In the genomic region with DNA sequence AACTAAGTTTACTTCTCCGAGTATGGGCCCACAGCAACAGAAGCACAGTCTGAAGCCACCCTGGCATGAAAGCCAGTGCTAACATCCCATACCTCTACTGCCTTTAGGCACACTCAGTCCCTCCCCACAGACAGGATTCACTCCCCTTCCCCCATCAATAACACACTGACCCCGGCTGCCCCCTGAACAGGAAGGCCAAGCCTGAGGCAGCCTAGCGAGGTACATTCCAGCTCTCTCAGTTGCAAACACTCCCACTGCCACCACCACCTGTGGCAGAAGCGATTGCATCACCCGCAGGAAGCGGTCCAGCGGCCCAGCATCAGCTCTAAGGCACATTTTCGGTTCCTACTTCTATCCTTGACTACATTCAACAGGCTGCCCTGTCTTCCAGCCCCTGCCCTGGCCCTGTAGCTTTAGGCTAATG, we compare ENCODE assay signal across 8 cellular contexts. TPM values are rescaled to one million over a fixed set of nuclear protein-coding genes. Genes with fewer than 3 reads are reported as not detected.
DNase-seq lines count a peak whose midpoint lies in the region; ATAC-seq and TF ChIP-seq lines count a peak whose summit lies in the region.
"Had no signal": no experiment of that assay in that cellular context is flagged by ENCODE, and none has a peak within 500 bp of the region (broad histone marks: within the 10 kb centered on the region; RNA-seq: fewer than 3 reads in every experiment).

No MANE protein-coding gene starts in this region.

- H3K4me1 Mint-ChIP-seq in activated T-cell treated with anti-CD3 and anti-CD28 coated beads, Interleukin-2, amount 50 U/mL, for 24 hours (ENCODE audit: low read depth) = peaks cover 14% of the 10 kb centered on the region
- H3K4me1 Mint-ChIP-seq in memory B cell = peaks cover 24% of the 10 kb centered on the region
- H3K4me1 Mint-ChIP-seq in endothelial cell (ENCODE audit: unreplicated experiment) = peaks cover 6% of the 10 kb centered on the region

- H3K27me3 Mint-ChIP-seq in activated T-cell treated with anti-CD3 and anti-CD28 coated beads, Interleukin-2, amount 50 U/mL, for 24 hours = peaks cover 9% of the 10 kb centered on the region
- H3K27me3 Mint-ChIP-seq in memory B cell (no peaks in the 10 kb centered on the region), endothelial cell (ENCODE audit: unreplicated experiment) (peaks cover 4% of the 10 kb centered on the region)

- peak overlapping the region; percentile 91 for H3K27ac Mint-ChIP-seq in activated T-cell treated with anti-CD3 and anti-CD28 coated beads, Interleukin-2, amount 50 U/mL, for 24 hours
- H3K27ac Mint-ChIP-seq in memory B cell = peak overlapping the region; percentile 88
- H3K27ac Mint-ChIP-seq in endothelial cell (ENCODE audit: unreplicated experiment) = no peak overlapping the region

- no peaks in the 10 kb centered on the region for H3K9me3 Mint-ChIP-seq in activated T-cell treated with anti-CD3 and anti-CD28 coated beads, Interleukin-2, amount 50 U/mL, for 24 hours
- H3K9me3 Mint-ChIP-seq in memory B cell (no peaks in the 10 kb centered on the region), endothelial cell (ENCODE audit: unreplicated experiment) (no peaks in the 10 kb centered on the region)
- H3K9me3 Mint-ChIP-seq: immature natural killer cell had no signal

- H3K4me3 Mint-ChIP-seq in activated T-cell treated with anti-CD3 and anti-CD28 coated beads, Interleukin-2, amount 50 U/mL, for 24 hours = no peak overlapping the region
- H3K4me3 Mint-ChIP-seq in memory B cell (peak overlapping the region; percentile 6), endothelial cell (ENCODE audit: unreplicated experiment) (no peak overlapping the region)

- no peak for TF ChIP-seq CTCF in endothelial cell (IDR thresholded peaks at IDR 0.05; ENCODE audit: unreplicated experiment)

- ATAC-seq in GM18858 (IDR thresholded peaks at IDR 0.05; ENCODE audit: unreplicated experiment) (peak; percentile 82), GM21786 (IDR thresholded peaks at IDR 0.05; ENCODE audit: unreplicated experiment) (peak; percentile 95), memory B cell (ENCODE audit: low read depth) (peak; percentile 99)

- no peaks in the 10 kb centered on the region for H3K36me3 Mint-ChIP-seq in activated T-cell treated with anti-CD3 and anti-CD28 coated beads, Interleukin-2, amount 50 U/mL, for 24 hours (ENCODE audit: low read depth)
- no peaks in the 10 kb centered on the region for H3K36me3 Mint-ChIP-seq in memory B cell
- H3K36me3 Mint-ChIP-seq in endothelial cell (ENCODE audit: low read depth, unreplicated experiment) = no peaks in the 10 kb centered on the region

- DNase-seq in KG1 (lab: John Stamatoyannopoulos, UW) (peak; percentile 77), memory B cell (ENCODE audit: low spot score in 2 of 2) (peak; percentile 63 to 68), NCI-H187 treated with DMSO at 0.1 percent for 48 hours (lab: John Stamatoyannopoulos, UW) (no peak), endothelial cell (ENCODE audit: low spot score) (no peak)
- DNase-seq in activated T-cell treated with anti-CD3 and anti-CD28 coated beads, Interleukin-2, amount 50 U/mL, for 24 hours = peak; percentile 62

RNA-seq across cellular contexts. Expression of a gene that starts 7.0 kb away (rescaled TPM):
- 153 TPM for total RNA-seq in endothelial cell (ENCODE audit: unreplicated experiment)

RNA-seq across cellular contexts. Expression of a gene that starts 45.2 kb away (rescaled TPM):
- total RNA-seq in endothelial cell (ENCODE audit: unreplicated experiment) = 11.9 TPM

Comparison
In these comparisons a context has a peak if more than half of its experiments do, and no peak if none do; other contexts are left out.
1. DNase-seq: peak in KG1 (single experiment), activated T-cell treated with anti-CD3 and anti-CD28 coated beads, Interleukin-2, amount 50 U/mL, for 24 hours (single experiment) and memory B cell (2 of 2); none in NCI-H187 treated with DMSO at 0.1 percent for 48 hours (single experiment) and endothelial cell (single experiment).
2. Peak in every context shown above with its lines, with median percentiles within 50 percentile points of each other: ATAC-seq.